Comparison of ENCODE assay signal across 8 cellular contexts in genomic region chr19:57746580-57747471, GRCh38. TPM values are rescaled to one million over a fixed set of nuclear protein-coding genes. Genes with fewer than 3 reads are reported as not detected.
DNase-seq lines count a peak whose midpoint lies in the region; ATAC-seq and TF ChIP-seq lines count a peak whose summit lies in the region.

TSS of gene ZNF776 (plus strand) at chr19:57746815. CDS start at chr19:57747059, 244 bp downstream.

- 3% methylated on average over 44 of the region's 51 CpGs for WGBS in esophagus muscularis mucosa

- H3K27me3 Mint-ChIP-seq in IgD-negative memory B cell: no peaks in the 10 kb centered on the region

- H3K4me1 Mint-ChIP-seq in IgD-negative memory B cell: peaks cover 11 to 22% (median 19%) of the 10 kb centered on the region in 3 donors

- peak within 1 kb of the TSS; percentile 68 to 98 (median 96) for H3K27ac Mint-ChIP-seq in IgD-negative memory B cell

- H3K27ac ChIP-seq in PC-3 (ENCODE audit: low read length): peak within 1 kb of the TSS; percentile 19; the same call in 1 of the 2 replicates
- H3K27ac ChIP-seq in esophagus muscularis mucosa (replicated peaks in 1 of 4): peak within 1 kb of the TSS; percentile 84 to 89 (median 89)
- H3K27ac ChIP-seq in muscle layer of colon (ENCODE audit: low read depth, low read length): peak within 1 kb of the TSS; percentile 76

- H3K27me3 ChIP-seq in PC-3 (ENCODE audit: low read length) (no peaks in the 10 kb centered on the region), esophagus muscularis mucosa (no peaks in the 10 kb centered on the region), muscle layer of colon (ENCODE audit: control insufficient read depth in 1 of 2, insufficient read depth in 2 of 2, low read length in 2 of 2) (no peaks in the 10 kb centered on the region)

- H3K4me3 Mint-ChIP-seq in IgD-negative memory B cell: peak within 1 kb of the TSS; percentile 95 to 99 (median 97)

- TF ChIP-seq CTCF in PC-3 (conservative IDR thresholded peaks at IDR 0.05; ENCODE audit: low read depth, low read length) (no peak), esophagus muscularis mucosa (IDR thresholded peaks at IDR 0.05) (peak in 1 of 3 experiments; percentile 8)

- no peaks in the 10 kb centered on the region for H3K9me2 ChIP-seq in PC-3 (replicated peaks; ENCODE audit: low read length)

- 0 out of 2 replicates have a peak, but pooled peaks cover 7% of the 10 kb centered on the region for H3K9me3 ChIP-seq in PC-3 (ENCODE audit: low read length)
- peaks cover 0 to 43% (median 32%) of the 10 kb centered on the region in 4 donors for H3K9me3 ChIP-seq in esophagus muscularis mucosa
- peaks cover 35% of the 10 kb centered on the region for H3K9me3 ChIP-seq in muscle layer of colon (ENCODE audit: low read length)

- CTCF ChIA-PET in PC-3 (lab: Charles Lee): no interaction called here

- peaks cover 6 to 17% (median 16%) of the 10 kb centered on the region in 3 donors for H3K9me3 Mint-ChIP-seq in IgD-negative memory B cell

- DNase-seq in DMS53 (lab: John Stamatoyannopoulos, UW): peak; percentile 93
- peak; percentile 96 for DNase-seq in PC-3
- DNase-seq in activated T-cell treated with anti-CD3 and anti-CD28 coated beads, Interleukin-2, amount 50 U/mL, for 1 hour: peak; percentile 72
- peak; percentile 93 for DNase-seq in esophagus muscularis mucosa (ENCODE audit: extremely low spot score)
- DNase-seq in stimulated activated CD8-positive, alpha-beta memory T cell treated with anti-CD3 and anti-CD28 coated beads, Interleukin-7, amount 100 ng/mL, for 1 hour (ENCODE audit: low read depth in 2 of 2): peak; percentile 59 to 64

- ATAC-seq in GM21576 (IDR thresholded peaks at IDR 0.05; ENCODE audit: unreplicated experiment): peak; percentile 99
- ATAC-seq in PC-3: peak; percentile 99

- peaks cover 8% of the 10 kb centered on the region; the same call in 1 of the 2 replicates for H3K4me1 ChIP-seq in PC-3 (ENCODE audit: insufficient read depth, low read length)
- H3K4me1 ChIP-seq in esophagus muscularis mucosa: peaks cover 17 to 25% (median 21%) of the 10 kb centered on the region in 4 donors
- peaks cover 15% of the 10 kb centered on the region for H3K4me1 ChIP-seq in muscle layer of colon (ENCODE audit: insufficient read depth, low read length)

- TF ChIP-seq POLR2A in esophagus muscularis mucosa (IDR thresholded peaks at IDR 0.05; ENCODE audit: low read depth): no peak

- TSS peak; percentile 71 for BruUV-seq in PC-3 (replicated peaks; lab: Mats Ljungman, UMichigan)

- TF ChIP-seq EP300 in esophagus muscularis mucosa (IDR thresholded peaks at IDR 0.05): no peak

- peaks cover 41% of the 10 kb centered on the region for H3K36me3 ChIP-seq in PC-3 (ENCODE audit: low read depth, low read length)
- H3K36me3 ChIP-seq in esophagus muscularis mucosa: peaks cover 22 to 38% (median 34%) of the 10 kb centered on the region in 4 donors
- peaks cover 36% of the 10 kb centered on the region for H3K36me3 ChIP-seq in muscle layer of colon (ENCODE audit: insufficient read depth, low read length)

- H3F3A ChIP-seq in PC-3 (ENCODE audit: low read length, unreplicated experiment): no peaks in the 10 kb centered on the region

- H3K4me3 ChIP-seq in PC-3 (ENCODE audit: low read length) (peak within 1 kb of the TSS; percentile 92), esophagus muscularis mucosa (peak within 1 kb of the TSS; percentile 80 to 96 (median 86)), muscle layer of colon (ENCODE audit: low read depth in 1 of 2, low read length in 2 of 2) (peak within 1 kb of the TSS; percentile 63 to 81)

- peak within 1 kb of the TSS; percentile 83 for H3K4me2 ChIP-seq in PC-3 (ENCODE audit: low read length)

- H3K9ac ChIP-seq in PC-3 (ENCODE audit: low read length) (peak within 1 kb of the TSS; percentile 85), muscle layer of colon (ENCODE audit: low read length) (peak within 1 kb of the TSS; percentile 83)

- intact Hi-C loops in PC-3 (cut with micrococcal nuclease): loop anchor here (2.0 to 5.0 kb wide), 2 partner anchors 68 to 170 kb away; partner anchors contain the start of genes ZNF416 and ZNF552
- intact Hi-C loops in esophagus muscularis mucosa (cut with DNase I): loop anchor here (10.0 kb wide), 2 partner anchors 68 to 408 kb away; partner anchors contain the start of genes ZNF329 and ZNF552

- POLR2A ChIA-PET in PC-3 (lab: Charles Lee; ENCODE audit: unreplicated experiment): no interaction called here

- peaks cover 39% of the 10 kb centered on the region for H3K79me2 ChIP-seq in PC-3 (ENCODE audit: low read length)

- H4K20me1 ChIP-seq in PC-3 (ENCODE audit: low read length): no peaks in the 10 kb centered on the region

- H3K36me3 Mint-ChIP-seq in IgD-negative memory B cell: peaks cover 25% of the 10 kb centered on the region

- H2AFZ ChIP-seq in PC-3 (ENCODE audit: low read length): peak within 1 kb of the TSS; percentile 89

RNA-seq across cellular contexts. Expression of gene ZNF776, which starts in this region (rescaled TPM):
- polyA plus RNA-seq in IgD-negative memory B cell: 13.4 TPM
- 14.1 and 17.3 TPM in 2 replicates for total RNA-seq in PC-3 (2014; rRNA removed)
- 10 to 100 TPM in 3 of 4 donors, 1 to 10 TPM in 1; 9.8 to 19.1 (median 14.1) TPM for total RNA-seq in esophagus muscularis mucosa

Comparison
In these comparisons a context has a peak if more than half of its experiments do, and no peak if none do; other contexts are left out.
1. Peak in every context shown above with its lines: DNase-seq, ATAC-seq, H3K4me3 ChIP-seq and H3K27ac ChIP-seq.
2. H3K27ac ChIP-seq: peak in every context shown above with its lines; median percentile 89 in esophagus muscularis mucosa; 76 in muscle layer of colon; 19 in PC-3.